Comparison of ENCODE assay signal across 30 cellular contexts in genomic region chr1:203421246-203421645, GRCh38. TPM values are rescaled to one million over a fixed set of nuclear protein-coding genes. Genes with fewer than 3 reads are reported as not detected.
"Had no signal": no experiment of that assay in that cellular context is flagged by ENCODE, and none has a peak within 500 bp of the region (broad histone marks: within the 10 kb centered on the region; RNA-seq: fewer than 3 reads in every experiment).

No MANE protein-coding gene starts in this region.

- DNase-seq: dermis blood vessel endothelial cell; dorsolateral prefrontal cortex; effector CD4-positive, alpha-beta T cell; effector memory CD4-positive, alpha-beta T cell; erythroblast; esophagus squamous epithelium; foreskin fibroblast; foreskin melanocyte; gastrocnemius medialis; glutamatergic neuron; head of caudate nucleus; heart right ventricle; hippocampal formation; left cardiac atrium; left lung; left ventricle myocardium superior; lower lobe of right lung; mesenchymal stem cell; mucosa of descending colon; naive B cell had no signal

- H3K9me3 ChIP-seq: esophagus squamous epithelium, gastrocnemius medialis, heart right ventricle, left lung, lower lobe of right lung, mucosa of descending colon had no signal

- ATAC-seq: esophagus mucosa, gastrocnemius medialis, heart right ventricle, left cardiac atrium, left lung, left ventricle myocardium superior, lower lobe of right lung, mucosa of descending colon had no signal

- H3K4me3 ChIP-seq: coronary artery, dorsolateral prefrontal cortex, esophagus squamous epithelium, gastrocnemius medialis, heart right ventricle, left lung, lower lobe of right lung, mucosa of descending colon had no signal

- FAIRE-seq: colon, endometrium, islet of Langerhans, keratinocyte had no signal

- H3K4me1 ChIP-seq: gastrocnemius medialis, left lung, lower lobe of right lung had no signal

- H3K4me3 Mint-ChIP-seq: mesothelial cell of epicardium, naive B cell had no signal

- H3K36me3 Mint-ChIP-seq: mesothelial cell of epicardium, naive B cell had no signal

- H3K27me3 ChIP-seq: dorsolateral prefrontal cortex, heart right ventricle had no signal

- H3K27ac Mint-ChIP-seq: mesothelial cell of epicardium had no signal

- H3K36me3 ChIP-seq: esophagus squamous epithelium, gastrocnemius medialis, heart right ventricle, left lung, lower lobe of right lung had no signal

- H3K27ac ChIP-seq: coronary artery, dorsolateral prefrontal cortex, epithelial cell of prostate, esophagus squamous epithelium, gastrocnemius medialis, heart right ventricle, left lung, lower lobe of right lung had no signal

RNA-seq across cellular contexts. Expression of gene PRELP, which starts 54.4 kb away (rescaled TPM):
- total RNA-seq: dermis blood vessel endothelial cell, glomerular endothelial cell, lung microvascular endothelial cell had no signal
